Comparison of ENCODE assay signal across 10 cellular contexts in the genomic region with DNA sequence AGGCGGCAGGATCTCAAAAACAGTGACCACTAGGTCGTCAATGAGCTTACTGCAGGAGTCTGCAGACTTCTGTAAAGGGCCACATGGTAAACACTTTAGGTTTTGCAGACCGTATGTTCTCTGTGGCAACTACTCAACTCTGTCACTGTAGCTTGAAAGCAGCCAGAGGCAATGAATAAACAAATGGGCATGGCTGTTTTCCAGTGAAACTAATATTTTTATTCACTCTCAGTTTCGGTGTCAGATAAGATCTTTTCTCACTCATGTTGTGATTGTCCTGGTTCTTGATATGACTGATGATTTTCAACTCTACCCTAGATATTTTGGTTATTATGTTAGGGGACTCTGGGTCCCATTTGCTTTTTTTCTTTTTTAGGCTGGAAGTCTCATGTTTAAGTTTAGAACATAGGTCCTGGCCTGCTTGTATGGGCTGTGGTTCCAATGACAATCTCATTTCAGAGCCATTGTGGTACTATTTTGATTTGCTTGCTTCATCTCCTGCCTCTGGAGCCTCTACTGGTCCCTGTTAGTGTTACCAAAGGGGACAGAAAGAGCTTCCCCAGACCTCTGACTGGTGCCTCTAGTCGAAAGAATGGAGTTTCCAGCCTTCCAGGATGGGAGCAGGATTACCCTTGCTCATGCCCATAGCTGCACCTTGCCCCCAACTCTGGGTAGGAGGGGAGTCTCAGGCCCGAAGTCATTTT.
A peak's percentile ranks its signal among the peaks of the same experiment; 100 is the strongest.
DNase-seq lines count a peak whose midpoint lies in the region; ATAC-seq and TF ChIP-seq lines count a peak whose summit lies in the region.
"Had no signal": no experiment of that assay in that cellular context is flagged by ENCODE, and none has a peak within 500 bp of the region (broad histone marks: within the 10 kb centered on the region; RNA-seq: fewer than 3 reads in every experiment).

No MANE protein-coding gene starts in this region.

- ATAC-seq in GM21737 (IDR thresholded peaks at IDR 0.05; ENCODE audit: unreplicated experiment) (peak; percentile 78), HG03432 (IDR thresholded peaks at IDR 0.05; ENCODE audit: unreplicated experiment) (peak; percentile 96)
- ATAC-seq in stimulated activated effector memory CD8-positive, alpha-beta T cell treated with anti-CD3 and anti-CD28 coated beads, Interleukin-12 subunit alpha, Interleukin-12 subunit beta, amount 100 ng/mL, for 72 hours = peak; percentile 77
- ATAC-seq: A549, left colon had no signal

- no peaks in the 10 kb centered on the region for H3K27me3 Mint-ChIP-seq in activated CD4-positive, alpha-beta T cell treated with anti-CD3 and anti-CD28 coated beads, Interleukin-2, amount 10 ng/mL, durations not matched to agents 7 days and 5 days

- no peak for TF ChIP-seq CTCF in lower leg skin (IDR thresholded peaks at IDR 0.05)

- H3K4me3 Mint-ChIP-seq in activated CD4-positive, alpha-beta T cell treated with anti-CD3 and anti-CD28 coated beads, Interleukin-2, amount 10 ng/mL, durations not matched to agents 7 days and 5 days = no peak overlapping the region
- peak overlapping the region; percentile 44 for H3K4me3 Mint-ChIP-seq in stimulated activated effector memory CD8-positive, alpha-beta T cell treated with anti-CD3 and anti-CD28 coated beads, Interleukin-12 subunit alpha, Interleukin-12 subunit beta, amount 100 ng/mL, for 72 hours

- intact Hi-C loops in lower leg skin (cut with DNase I; ENCODE audit: low total_unique reads) = no loop called here

- no peak for DNase-seq in activated CD4-positive, alpha-beta T cell treated with anti-CD3 and anti-CD28 coated beads, Interleukin-2, amount 10 ng/mL, durations not matched to agents 7 days and 5 days
- DNase-seq in activated CD4-positive, alpha-beta T cell treated with anti-CD3 and anti-CD28 coated beads for 4 hours = no peak
- DNase-seq in stimulated activated effector memory CD8-positive, alpha-beta T cell treated with anti-CD3 and anti-CD28 coated beads, Interleukin-12 subunit alpha, Interleukin-12 subunit beta, amount 100 ng/mL, for 72 hours (ENCODE audit: low spot score in 2 of 2) = no peak
- DNase-seq in lower leg skin (ENCODE audit: low spot score in 2 of 2) = no peak
- no peak for DNase-seq in NCI-H226
- no peak for DNase-seq in NCI-H82 treated with DMSO at 0.1 percent for 48 hours (lab: John Stamatoyannopoulos, UW; ENCODE audit: unreplicated experiment)
- DNase-seq: left colon had no signal

- peak overlapping the region; percentile 93 for H3K27ac Mint-ChIP-seq in activated CD4-positive, alpha-beta T cell treated with anti-CD3 and anti-CD28 coated beads, Interleukin-2, amount 10 ng/mL, durations not matched to agents 7 days and 5 days
- peak overlapping the region; percentile 61 for H3K27ac Mint-ChIP-seq in stimulated activated effector memory CD8-positive, alpha-beta T cell treated with anti-CD3 and anti-CD28 coated beads, Interleukin-12 subunit alpha, Interleukin-12 subunit beta, amount 100 ng/mL, for 72 hours

- CTCF ChIA-PET in activated CD4-positive, alpha-beta T cell treated with anti-CD3 and anti-CD28 coated beads, Interleukin-2, amount 10 ng/mL, durations not matched to agents 7 days and 5 days (lab: Charles Lee) = no interaction called here

- no peak for TF ChIP-seq POLR2A in lower leg skin (IDR thresholded peaks at IDR 0.05)

- peaks cover 48% of the 10 kb centered on the region for H3K4me1 Mint-ChIP-seq in activated CD4-positive, alpha-beta T cell treated with anti-CD3 and anti-CD28 coated beads, Interleukin-2, amount 10 ng/mL, durations not matched to agents 7 days and 5 days
- peaks cover 30% of the 10 kb centered on the region for H3K4me1 Mint-ChIP-seq in stimulated activated effector memory CD8-positive, alpha-beta T cell treated with anti-CD3 and anti-CD28 coated beads, Interleukin-12 subunit alpha, Interleukin-12 subunit beta, amount 100 ng/mL, for 72 hours

- POLR2A ChIA-PET in activated CD4-positive, alpha-beta T cell treated with anti-CD3 and anti-CD28 coated beads, Interleukin-2, amount 10 ng/mL, durations not matched to agents 7 days and 5 days (lab: Charles Lee) = interaction anchor here (1.6 kb wide), 1 partner anchor 222 kb away, joined by 3 read pairs; a partner anchor contains a TSS

- H3K4me3 ChIP-seq in lower leg skin (ENCODE audit: low read depth, poor library complexity, severe bottlenecking) = no peak overlapping the region
- H3K4me3 ChIP-seq: A549 had no signal

- WGBS in lower leg skin, 2 donors = 67 to 70% methylated on average over 6 of the region's 6 CpGs

- peaks cover 6% of the 10 kb centered on the region for H3K36me3 Mint-ChIP-seq in activated CD4-positive, alpha-beta T cell treated with anti-CD3 and anti-CD28 coated beads, Interleukin-2, amount 10 ng/mL, durations not matched to agents 7 days and 5 days (ENCODE audit: low read depth)
- H3K36me3 Mint-ChIP-seq in stimulated activated effector memory CD8-positive, alpha-beta T cell treated with anti-CD3 and anti-CD28 coated beads, Interleukin-12 subunit alpha, Interleukin-12 subunit beta, amount 100 ng/mL, for 72 hours = no peaks in the 10 kb centered on the region

- H3K9me3 Mint-ChIP-seq in activated CD4-positive, alpha-beta T cell treated with anti-CD3 and anti-CD28 coated beads, Interleukin-2, amount 10 ng/mL, durations not matched to agents 7 days and 5 days = peaks cover 4% of the 10 kb centered on the region
- no peaks in the 10 kb centered on the region for H3K9me3 Mint-ChIP-seq in stimulated activated effector memory CD8-positive, alpha-beta T cell treated with anti-CD3 and anti-CD28 coated beads, Interleukin-12 subunit alpha, Interleukin-12 subunit beta, amount 100 ng/mL, for 72 hours
